ENCODE assay signal across 19 cellular contexts in genomic region chr14:33934938-33935337, GRCh38.
"Had no signal": no experiment of that assay in that cellular context is flagged by ENCODE, and none has a peak within 500 bp of the region (broad histone marks: within the 10 kb centered on the region; RNA-seq: fewer than 3 reads in every experiment).

No MANE protein-coding gene starts in this region.

- FAIRE-seq: RCC 7860 had no signal

- H3K4me3 Mint-ChIP-seq: IgD-negative memory B cell, T-cell had no signal

- H3K9me3 ChIP-seq: SK-N-SH had no signal

- H3K36me3 Mint-ChIP-seq: IgD-negative memory B cell had no signal

- ATAC-seq: T-cell had no signal

- H3K9me3 Mint-ChIP-seq: T-cell had no signal

- H3K27me3 Mint-ChIP-seq: T-cell had no signal

- H3K4me2 ChIP-seq: SK-N-SH had no signal

- H3K27ac Mint-ChIP-seq: IgD-negative memory B cell, T-cell had no signal

- H3K9ac ChIP-seq: SK-N-SH had no signal

- H3K4me1 Mint-ChIP-seq: IgD-negative memory B cell, T-cell had no signal

- DNase-seq: KBM-7, MV-4-11, NCI-H1092 treated with DMSO at 0.1 percent for 48 hours, NCI-H1436 treated with DMSO at 0.1 percent for 48 hours, NCI-H1694, NCI-H187 treated with DMSO at 0.1 percent for 48 hours, NCI-H2029 treated with DMSO at 0.1 percent for 48 hours, NCI-H2227 treated with DMSO at 0.1 percent for 48 hours, NCI-H510A, NCI-H524 treated with DMSO at 0.1 percent for 48 hours, NCI-H69, NCI-H774, RPMI8226, SHP77, SK-N-SH, SW 1271, T-cell had no signal
